Comparison of ENCODE assay signal across 8 cellular contexts in genomic region chr11:12281571-12282478, GRCh38.
A peak's percentile ranks its signal among the peaks of the same experiment; 100 is the strongest.
DNase-seq lines count a peak whose midpoint lies in the region; ATAC-seq lines count a peak whose summit lies in the region.

No MANE protein-coding gene starts in this region.

- ATAC-seq in GM21723 (IDR thresholded peaks at IDR 0.05; ENCODE audit: unreplicated experiment) = peak; percentile 68
- no peak for ATAC-seq in HG02763 (IDR thresholded peaks at IDR 0.05; ENCODE audit: unreplicated experiment)

- DNase-seq in C1 segment of cervical spinal cord (lab: John Stamatoyannopoulos, UW) (peak; percentile 23 to 83 (median 54)), NCI-H2196 treated with DMSO at 0.1 percent for 48 hours (lab: John Stamatoyannopoulos, UW; ENCODE audit: unreplicated experiment) (peak; percentile 65), cerebellar cortex (ENCODE audit: low spot score) (peak; percentile 90), kidney tubule cell (ENCODE audit: low spot score) (peak; percentile 81)
- peak; percentile 80 for DNase-seq in activated CD4-positive, CD25-positive, alpha-beta regulatory T cell treated with anti-CD3 and anti-CD28 coated beads, Interleukin-2, amount 50 U/mL, for 72 hours
- DNase-seq in stimulated activated CD4-positive, alpha-beta T cell treated with anti-CD3 and anti-CD28 coated beads, Interleukin-2, amount 100 ng/mL, for 48 hours = peak; percentile 83 to 85
